9 cellular contexts compared by ENCODE assay signal in the genomic region with DNA sequence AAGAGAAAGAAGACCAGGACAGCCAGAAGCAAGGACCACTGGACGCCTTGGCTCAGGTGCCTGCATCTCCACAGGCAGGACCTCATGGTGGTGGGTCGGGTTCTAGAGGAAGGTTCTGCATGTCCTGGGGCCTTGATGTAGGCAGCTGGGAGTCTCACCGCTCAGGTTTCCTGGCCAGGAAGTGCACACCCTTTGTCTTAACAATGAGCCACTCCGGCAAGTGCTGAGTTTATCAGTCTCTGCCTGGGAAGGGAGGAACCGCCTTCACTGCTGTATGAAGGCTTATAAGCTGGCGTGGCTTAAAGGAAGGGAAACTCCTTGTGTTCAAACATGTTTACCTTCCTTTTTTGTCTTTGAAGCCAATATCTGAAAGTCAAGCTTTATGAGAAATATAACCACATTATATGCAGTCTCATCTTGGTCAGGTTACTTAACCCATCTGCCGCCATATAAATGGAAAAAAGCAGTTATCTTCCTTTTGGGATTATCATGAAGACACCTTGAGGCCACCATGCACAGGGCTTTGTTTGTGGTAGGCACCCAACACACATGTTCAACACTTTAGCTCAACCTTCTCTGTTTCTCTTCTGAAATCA. TPM values are rescaled to one million over a fixed set of nuclear protein-coding genes. Genes with fewer than 3 reads are reported as not detected.
A peak's percentile ranks its signal among the peaks of the same experiment; 100 is the strongest.
DNase-seq lines count a peak whose midpoint lies in the region; ATAC-seq and TF ChIP-seq lines count a peak whose summit lies in the region.
"Had no signal": no experiment of that assay in that cellular context is flagged by ENCODE, and none has a peak within 500 bp of the region (broad histone marks: within the 10 kb centered on the region; RNA-seq: fewer than 3 reads in every experiment).

A gene with protein sequence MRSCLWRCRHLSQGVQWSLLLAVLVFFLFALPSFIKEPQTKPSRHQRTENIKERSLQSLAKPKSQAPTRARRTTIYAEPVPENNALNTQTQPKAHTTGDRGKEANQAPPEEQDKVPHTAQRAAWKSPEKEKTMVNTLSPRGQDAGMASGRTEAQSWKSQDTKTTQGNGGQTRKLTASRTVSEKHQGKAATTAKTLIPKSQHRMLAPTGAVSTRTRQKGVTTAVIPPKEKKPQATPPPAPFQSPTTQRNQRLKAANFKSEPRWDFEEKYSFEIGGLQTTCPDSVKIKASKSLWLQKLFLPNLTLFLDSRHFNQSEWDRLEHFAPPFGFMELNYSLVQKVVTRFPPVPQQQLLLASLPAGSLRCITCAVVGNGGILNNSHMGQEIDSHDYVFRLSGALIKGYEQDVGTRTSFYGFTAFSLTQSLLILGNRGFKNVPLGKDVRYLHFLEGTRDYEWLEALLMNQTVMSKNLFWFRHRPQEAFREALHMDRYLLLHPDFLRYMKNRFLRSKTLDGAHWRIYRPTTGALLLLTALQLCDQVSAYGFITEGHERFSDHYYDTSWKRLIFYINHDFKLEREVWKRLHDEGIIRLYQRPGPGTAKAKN (minus strand): TSS at position 205 of the 596 bp plus-strand sequence. CDS start 119 bp downstream, at position 86.

- no peaks in the 10 kb centered on the region for H3K36me3 Mint-ChIP-seq in activated CD4-positive, alpha-beta T cell treated with anti-CD3 and anti-CD28 coated beads, Interleukin-2, amount 10 ng/mL, durations not matched to agents 7 days and 5 days (ENCODE audit: low read depth)

- 53 to 67% (median 64%) methylated on average over 7 of the region's 7 CpGs for WGBS in spleen, 5 donors

- DNase-seq in LoVo (ENCODE audit: low spot score) (peak; percentile 26), spleen (no peak), foreskin melanocyte (no peak), SK-N-DZ (ENCODE audit: low spot score) (no peak), D341Med (ENCODE audit: low spot score) (no peak)
- peak; percentile 27 for DNase-seq in activated CD4-positive, alpha-beta T cell treated with anti-CD3 and anti-CD28 coated beads, Interleukin-2, amount 10 ng/mL, durations not matched to agents 7 days and 5 days

- H3K27me3 Mint-ChIP-seq in activated CD4-positive, alpha-beta T cell treated with anti-CD3 and anti-CD28 coated beads, Interleukin-2, amount 10 ng/mL, durations not matched to agents 7 days and 5 days: peaks cover 14% of the 10 kb centered on the region

- no peaks in the 10 kb centered on the region for H3K36me3 ChIP-seq in spleen

- peak within 1 kb of the TSS; percentile 82 for H3K27ac Mint-ChIP-seq in activated CD4-positive, alpha-beta T cell treated with anti-CD3 and anti-CD28 coated beads, Interleukin-2, amount 10 ng/mL, durations not matched to agents 7 days and 5 days

- peaks cover 7% of the 10 kb centered on the region for H3K9me3 Mint-ChIP-seq in activated CD4-positive, alpha-beta T cell treated with anti-CD3 and anti-CD28 coated beads, Interleukin-2, amount 10 ng/mL, durations not matched to agents 7 days and 5 days

- H3K4me3 Mint-ChIP-seq in activated CD4-positive, alpha-beta T cell treated with anti-CD3 and anti-CD28 coated beads, Interleukin-2, amount 10 ng/mL, durations not matched to agents 7 days and 5 days: peak within 1 kb of the TSS; percentile 42

- POLR2A ChIA-PET in activated CD4-positive, alpha-beta T cell treated with anti-CD3 and anti-CD28 coated beads, Interleukin-2, amount 10 ng/mL, durations not matched to agents 7 days and 5 days (lab: Charles Lee): no interaction called here

- intact Hi-C loops in spleen (cut with DNase I; ENCODE audit: low total_unique reads): no loop called here

- peaks cover 0 to 10% (median 0%) of the 10 kb centered on the region in 7 donors for H3K27me3 ChIP-seq in spleen (replicated peaks in 1 of 7)

- no peak for TF ChIP-seq POLR2A in spleen (IDR thresholded peaks at IDR 0.05)

- H3K27ac ChIP-seq in spleen: peak within 1 kb of the TSS; percentile 0 to 77 (median 63)

- peak within 1 kb of the TSS in 7 of 8 donors; percentile 2 to 62 (median 18) for H3K4me3 ChIP-seq in spleen

- H3K4me1 Mint-ChIP-seq in activated CD4-positive, alpha-beta T cell treated with anti-CD3 and anti-CD28 coated beads, Interleukin-2, amount 10 ng/mL, durations not matched to agents 7 days and 5 days: peaks cover 14% of the 10 kb centered on the region

- CTCF ChIA-PET in activated CD4-positive, alpha-beta T cell treated with anti-CD3 and anti-CD28 coated beads, Interleukin-2, amount 10 ng/mL, durations not matched to agents 7 days and 5 days (lab: Charles Lee): interaction anchor here (0.6 to 1.3 kb wide), 4 partner anchors 11 to 640 kb away, joined by 3 to 5 read pairs (median 4); no protein-coding TSS in a partner anchor

- peak; percentile 91 for ATAC-seq in esophagus mucosa
- ATAC-seq in HG02840 (IDR thresholded peaks at IDR 0.05; ENCODE audit: low FRiP score, unreplicated experiment): no peak

- TF ChIP-seq CTCF in spleen (IDR thresholded peaks at IDR 0.05 in 8 of 11, conservative IDR thresholded peaks at IDR 0.05 in 3 of 11): no peak

- H3K9me3 ChIP-seq in spleen: peaks cover 0 to 24% (median 21%) of the 10 kb centered on the region in 8 donors

- peaks cover 0 to 34% (median 9%) of the 10 kb centered on the region in 6 donors for H3K4me1 ChIP-seq in spleen

RNA-seq across cellular contexts. Expression of the gene that starts here (rescaled TPM):
- 1 to 10 TPM; 1.4 to 2.1 TPM for total RNA-seq in activated CD4-positive, alpha-beta T cell treated with anti-CD3 and anti-CD28 coated beads, Interleukin-2, amount 10 ng/mL, durations not matched to agents 7 days and 5 days
- 16.9 TPM for total RNA-seq in esophagus mucosa
- total RNA-seq in spleen: 10 to 100 TPM in 6 of 7 donors, 1 to 10 TPM in 1; 6.1 to 25.3 (median 13.5) TPM
- polyA plus RNA-seq in spleen: 10 to 100 TPM in 1 of 3 donors, 1 to 10 TPM in 2; 2.3 to 13.2 (median 4.8) TPM
- polyA plus RNA-seq in SK-N-DZ (2014; cell fraction: cytosol; rRNA removed): not detected in 2 replicates
- not detected in 2 replicates for polyA plus RNA-seq in SK-N-DZ (2014; cell fraction: nucleus; rRNA removed)
- total RNA-seq: renal cortical epithelial cell had no signal

Comparison
In these comparisons a context has a peak if more than half of its experiments do, and no peak if none do; other contexts are left out.
1. DNase-seq: peak in LoVo (single experiment) and activated CD4-positive, alpha-beta T cell treated with anti-CD3 and anti-CD28 coated beads, Interleukin-2, amount 10 ng/mL, durations not matched to agents 7 days and 5 days (single experiment); none in spleen (single experiment), foreskin melanocyte (single experiment), SK-N-DZ (single experiment) and D341Med (single experiment).